ENCODE assay signal across 16 cellular contexts in the genomic region with DNA sequence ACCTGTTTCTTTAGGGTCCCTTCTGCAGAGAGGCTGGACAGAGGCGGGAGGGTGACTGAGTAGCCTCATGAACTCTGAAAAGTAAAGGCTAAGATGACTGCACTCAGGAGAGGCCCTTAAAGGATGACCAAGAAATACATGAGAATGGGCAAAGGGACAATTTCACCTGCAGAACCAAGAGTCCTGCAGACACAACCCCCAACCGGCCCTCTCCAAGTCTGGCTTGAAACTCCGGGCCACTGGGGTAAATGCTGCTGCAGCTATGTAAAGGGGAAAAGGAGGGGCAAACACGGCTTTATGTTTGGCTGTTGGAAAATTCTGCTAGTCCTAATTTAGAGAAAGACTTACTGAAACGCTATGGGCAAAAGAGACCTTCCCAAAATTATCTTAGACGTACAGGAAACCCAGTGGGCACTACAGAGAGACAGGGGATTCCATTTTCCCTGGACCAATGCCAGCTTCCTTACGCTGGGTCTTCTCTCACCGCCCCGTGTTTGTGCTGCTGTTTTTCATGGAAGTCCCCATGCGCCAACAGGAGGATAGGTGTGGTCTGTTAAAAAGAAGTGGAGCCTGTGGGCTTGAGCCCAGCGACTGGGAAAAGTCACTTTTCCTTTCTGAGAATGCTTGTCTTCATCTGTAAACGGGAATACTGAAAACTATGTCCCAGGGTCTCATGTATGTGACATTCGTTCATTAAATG. TPM values are rescaled to one million over a fixed set of nuclear protein-coding genes. Genes with fewer than 3 reads are reported as not detected.
DNase-seq lines count a peak whose midpoint lies in the region; ATAC-seq and TF ChIP-seq lines count a peak whose summit lies in the region.
"Had no signal": no experiment of that assay in that cellular context is flagged by ENCODE, and none has a peak within 500 bp of the region (broad histone marks: within the 10 kb centered on the region; RNA-seq: fewer than 3 reads in every experiment).

No MANE protein-coding gene starts in this region.

- H3K4me1 ChIP-seq in HEK293 (ENCODE audit: control insufficient read depth, insufficient read depth, low read length) (peaks cover 12% of the 10 kb centered on the region), subcutaneous abdominal adipose tissue (ENCODE audit: control insufficient read depth in 5 of 5, insufficient read depth in 5 of 5, low read length in 5 of 5) (peaks cover 24 to 95% (median 73%) of the 10 kb centered on the region in 5 donors), neural progenitor cell (no peaks in the 10 kb centered on the region)

- POLR2A ChIA-PET in HEK293 (lab: Yijun Ruan, JAX), result no interaction called here

- H3K27me3 Mint-ChIP-seq in nephron progenitor cell (ENCODE audit: low read depth, poor library complexity), result peaks cover 7% of the 10 kb centered on the region
- peaks cover 6% of the 10 kb centered on the region for H3K27me3 Mint-ChIP-seq in neural progenitor cell (ENCODE audit: insufficient read depth, low read depth)

- peaks cover 64% of the 10 kb centered on the region for H3K79me2 ChIP-seq in neural progenitor cell (ENCODE audit: low read depth)

- H3K4me3 Mint-ChIP-seq in nephron progenitor cell (no peak overlapping the region), neural progenitor cell (no peak overlapping the region)

- ATAC-seq in GM19328 (IDR thresholded peaks at IDR 0.05; ENCODE audit: unreplicated experiment), result no peak

- DNase-seq in coronary artery (ENCODE audit: low spot score), result peak; percentile 47
- no peak for DNase-seq in nephron progenitor cell
- no peak for DNase-seq in stimulated activated CD8-positive, alpha-beta memory T cell treated with anti-CD3 and anti-CD28 coated beads, Interleukin-4, amount 100 ng/mL, for 48 hours
- DNase-seq in neural progenitor cell (ENCODE audit: low spot score), result no peak
- DNase-seq: COR-L47, GF-D8, MM.1S, NCI-H1092 treated with DMSO at 0.1 percent for 48 hours, NCI-H2081 treated with DMSO at 0.1 percent for 48 hours, NCI-H510A treated with DMSO at 0.1 percent for 48 hours, NCI-H82, Right ventricle myocardium superior had no signal

- H3K4me2 ChIP-seq in neural progenitor cell, result no peak overlapping the region

- H3K27ac ChIP-seq in HEK293 (ENCODE audit: extremely low read depth, low read depth, low read length) (no peak overlapping the region), coronary artery (peak overlapping the region in 1 of 2 donors; percentile 59), subcutaneous abdominal adipose tissue (ENCODE audit: low read depth, low read length) (peak overlapping the region; percentile 90), neural progenitor cell (no peak overlapping the region)

- H3F3A ChIP-seq in neural progenitor cell (ENCODE audit: low read depth), result peaks cover 6% of the 10 kb centered on the region

- TF ChIP-seq CTCF in HEK293 (tag by site-specific recombination; IDR thresholded peaks at IDR 0.05), result no peak
- TF ChIP-seq CTCF in coronary artery (IDR thresholded peaks at IDR 0.05), result no peak
- no peak for TF ChIP-seq CTCF in nephron progenitor cell (IDR thresholded peaks at IDR 0.05)
- no peak for TF ChIP-seq CTCF in neural progenitor cell (IDR thresholded peaks at IDR 0.05)

- CTCF ChIA-PET in HEK293 (lab: Yijun Ruan, JAX), result no interaction called here

- peaks cover 5 to 12% of the 10 kb centered on the region in 2 experiments; a peak in 2 of 3 replicates for H3K36me3 ChIP-seq in HEK293 (ENCODE audit: control insufficient read depth in 2 of 2, insufficient read depth in 1 of 2, low read length in 2 of 2)
- H3K36me3 ChIP-seq in subcutaneous abdominal adipose tissue (ENCODE audit: control insufficient read depth in 5 of 5, insufficient read depth in 5 of 5, low read length in 5 of 5), result peaks cover 0 to 38% (median 21%) of the 10 kb centered on the region in 5 donors
- H3K36me3 ChIP-seq in neural progenitor cell, result no peaks in the 10 kb centered on the region

- no peak overlapping the region for H3K9ac ChIP-seq in subcutaneous abdominal adipose tissue (ENCODE audit: low read length in 5 of 5)
- no peak overlapping the region for H3K9ac ChIP-seq in neural progenitor cell

- H4K20me1 ChIP-seq in neural progenitor cell (ENCODE audit: low read depth), result peaks cover 31% of the 10 kb centered on the region

- H3K4me3 ChIP-seq in HEK293 (ENCODE audit: low read depth, low read length) (no peak overlapping the region), coronary artery (no peak overlapping the region), subcutaneous abdominal adipose tissue (ENCODE audit: low read depth in 1 of 5, low read length in 5 of 5) (no peak overlapping the region), neural progenitor cell (no peak overlapping the region)
- H3K4me3 ChIP-seq: PC-9 had no signal

- H3K27ac Mint-ChIP-seq in nephron progenitor cell (peak overlapping the region; percentile 62), neural progenitor cell (no peak overlapping the region)

- H3K9me3 ChIP-seq in HEK293 (ENCODE audit: control insufficient read depth, insufficient read depth, low read depth, low read length) (no peaks in the 10 kb centered on the region), subcutaneous abdominal adipose tissue (ENCODE audit: control insufficient read depth in 5 of 5, low read length in 5 of 5) (no peaks in the 10 kb centered on the region), neural progenitor cell (ENCODE audit: low read depth) (no peaks in the 10 kb centered on the region)

- H3K36me3 Mint-ChIP-seq in nephron progenitor cell (ENCODE audit: low read depth), result peaks cover 49% of the 10 kb centered on the region
- peaks cover 50% of the 10 kb centered on the region for H3K36me3 Mint-ChIP-seq in neural progenitor cell

- no peaks in the 10 kb centered on the region for H3K27me3 ChIP-seq in subcutaneous abdominal adipose tissue (ENCODE audit: control insufficient read depth in 5 of 5, insufficient read depth in 4 of 5, low read length in 5 of 5)
- no peaks in the 10 kb centered on the region for H3K27me3 ChIP-seq in neural progenitor cell

- peaks cover 11% of the 10 kb centered on the region for H3K9me3 Mint-ChIP-seq in nephron progenitor cell
- H3K9me3 Mint-ChIP-seq in neural progenitor cell, result peaks cover 10% of the 10 kb centered on the region

- no peak overlapping the region for H2AFZ ChIP-seq in neural progenitor cell (replicated peaks)
- H2AFZ ChIP-seq: PC-9 had no signal

- peaks cover 77% of the 10 kb centered on the region for H3K4me1 Mint-ChIP-seq in nephron progenitor cell
- H3K4me1 Mint-ChIP-seq in neural progenitor cell, result peaks cover 17% of the 10 kb centered on the region

TF ChIP-seq in HEK293, 187 proteins besides CTCF, POLR2A, EP300 and RAD21:
- TF ChIP-seq ZNF768 (tag by site-specific recombination; IDR thresholded peaks at IDR 0.05), result no peak
- TF ChIP-seq, protein P1, sequence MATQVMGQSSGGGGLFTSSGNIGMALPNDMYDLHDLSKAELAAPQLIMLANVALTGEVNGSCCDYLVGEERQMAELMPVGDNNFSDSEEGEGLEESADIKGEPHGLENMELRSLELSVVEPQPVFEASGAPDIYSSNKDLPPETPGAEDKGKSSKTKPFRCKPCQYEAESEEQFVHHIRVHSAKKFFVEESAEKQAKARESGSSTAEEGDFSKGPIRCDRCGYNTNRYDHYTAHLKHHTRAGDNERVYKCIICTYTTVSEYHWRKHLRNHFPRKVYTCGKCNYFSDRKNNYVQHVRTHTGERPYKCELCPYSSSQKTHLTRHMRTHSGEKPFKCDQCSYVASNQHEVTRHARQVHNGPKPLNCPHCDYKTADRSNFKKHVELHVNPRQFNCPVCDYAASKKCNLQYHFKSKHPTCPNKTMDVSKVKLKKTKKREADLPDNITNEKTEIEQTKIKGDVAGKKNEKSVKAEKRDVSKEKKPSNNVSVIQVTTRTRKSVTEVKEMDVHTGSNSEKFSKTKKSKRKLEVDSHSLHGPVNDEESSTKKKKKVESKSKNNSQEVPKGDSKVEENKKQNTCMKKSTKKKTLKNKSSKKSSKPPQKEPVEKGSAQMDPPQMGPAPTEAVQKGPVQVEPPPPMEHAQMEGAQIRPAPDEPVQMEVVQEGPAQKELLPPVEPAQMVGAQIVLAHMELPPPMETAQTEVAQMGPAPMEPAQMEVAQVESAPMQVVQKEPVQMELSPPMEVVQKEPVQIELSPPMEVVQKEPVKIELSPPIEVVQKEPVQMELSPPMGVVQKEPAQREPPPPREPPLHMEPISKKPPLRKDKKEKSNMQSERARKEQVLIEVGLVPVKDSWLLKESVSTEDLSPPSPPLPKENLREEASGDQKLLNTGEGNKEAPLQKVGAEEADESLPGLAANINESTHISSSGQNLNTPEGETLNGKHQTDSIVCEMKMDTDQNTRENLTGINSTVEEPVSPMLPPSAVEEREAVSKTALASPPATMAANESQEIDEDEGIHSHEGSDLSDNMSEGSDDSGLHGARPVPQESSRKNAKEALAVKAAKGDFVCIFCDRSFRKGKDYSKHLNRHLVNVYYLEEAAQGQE (tag by site-specific recombination; IDR thresholded peaks at IDR 0.05), result 0 out of 2 replicates have a peak, but pooled peaks have one; percentile 31

RNA-seq across cellular contexts. Expression of gene COL4A2, which starts 10.6 kb away (rescaled TPM):
- 73.6 and 139 TPM in 2 replicates for total RNA-seq in neural progenitor cell (ENCODE audit: low replicate concordance)

RNA-seq across cellular contexts. Expression of gene COL4A1, which starts 10.7 kb away (rescaled TPM):
- total RNA-seq in neural progenitor cell (ENCODE audit: low replicate concordance), result 105 and 120 TPM in 2 replicates
